ENCODE assay signal across 22 cellular contexts in the genomic region with DNA sequence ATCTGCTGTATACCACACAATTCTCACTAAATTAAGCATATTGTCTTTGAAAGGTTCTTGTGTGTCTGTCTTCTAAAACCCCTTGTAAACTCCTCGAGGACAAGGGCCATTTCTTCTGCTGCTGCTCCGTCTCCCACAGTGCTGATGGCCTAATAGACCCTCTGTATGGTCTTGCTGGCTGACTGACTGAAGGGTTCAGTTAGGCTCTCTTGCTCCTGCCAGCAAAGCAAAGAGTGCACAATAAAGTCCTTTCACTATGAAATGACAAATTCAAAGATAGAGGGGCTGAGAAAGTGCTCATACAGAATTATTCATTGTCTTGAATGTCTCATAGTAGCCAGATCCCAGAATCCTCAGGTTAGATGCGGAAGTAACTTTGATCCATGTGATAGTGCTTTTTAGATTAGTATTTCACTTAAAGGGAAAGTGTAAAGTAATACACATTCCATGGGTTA. TPM values are rescaled to one million over a fixed set of nuclear protein-coding genes. Genes with fewer than 3 reads are reported as not detected.
DNase-seq lines count a peak whose midpoint lies in the region; ATAC-seq, FAIRE-seq and TF ChIP-seq lines count a peak whose summit lies in the region.
"Had no signal": no experiment of that assay in that cellular context is flagged by ENCODE, and none has a peak within 500 bp of the region (broad histone marks: within the 10 kb centered on the region; RNA-seq: fewer than 3 reads in every experiment).

No MANE protein-coding gene starts in this region.

- no peaks in the 10 kb centered on the region for H3K27me3 ChIP-seq in SJCRH30
- H3K27me3 ChIP-seq: ascending aorta, testis had no signal

- H3K27ac Mint-ChIP-seq in WTC11: 0 out of 2 replicates have a peak overlapping the region, but pooled peaks have one; percentile 27
- H3K27ac Mint-ChIP-seq: activated CD8-positive, alpha-beta T cell treated with anti-CD3 and anti-CD28 coated beads, Interleukin-2, amount 10 ng/mL, durations not matched to agents 7 days and 5 days; nephron; stimulated activated effector memory CD8-positive, alpha-beta T cell treated with anti-CD3 and anti-CD28 coated beads, Interleukin-12 subunit alpha, Interleukin-12 subunit beta, amount 100 ng/mL, for 72 hours had no signal

- no peak for TF ChIP-seq POLR2A in erythroblast (IDR thresholded peaks at IDR 0.05; ENCODE audit: low read length)

- CTCF ChIA-PET in WTC11 (lab: Charles Lee): interaction anchor here (1.0 to 1.2 kb wide), 2 partner anchors 9 to 244 kb away, joined by 3 read pairs; no protein-coding TSS in a partner anchor

- H3K36me3 ChIP-seq in SJCRH30: no peaks in the 10 kb centered on the region
- H3K36me3 ChIP-seq: ascending aorta had no signal

- H3K36me3 Mint-ChIP-seq in WTC11: no peaks in the 10 kb centered on the region
- H3K36me3 Mint-ChIP-seq: CD8-positive, alpha-beta memory T cell; stimulated activated effector memory CD8-positive, alpha-beta T cell treated with anti-CD3 and anti-CD28 coated beads, Interleukin-12 subunit alpha, Interleukin-12 subunit beta, amount 100 ng/mL, for 72 hours had no signal

- TF ChIP-seq CTCF in WTC11 (IDR thresholded peaks at IDR 0.05): no peak

- H3K4me3 Mint-ChIP-seq in WTC11: no peak overlapping the region
- H3K4me3 Mint-ChIP-seq: activated CD8-positive, alpha-beta T cell treated with anti-CD3 and anti-CD28 coated beads, Interleukin-2, amount 10 ng/mL, durations not matched to agents 7 days and 5 days; activated T-cell treated with anti-CD3 and anti-CD28 coated beads, Interleukin-2, amount 50 U/mL, for 4 hours; CD8-positive, alpha-beta memory T cell; nephron; stimulated activated effector memory CD8-positive, alpha-beta T cell treated with anti-CD3 and anti-CD28 coated beads, Interleukin-12 subunit alpha, Interleukin-12 subunit beta, amount 100 ng/mL, for 72 hours had no signal

- H3K27ac ChIP-seq in SJCRH30: no peak overlapping the region
- H3K27ac ChIP-seq: ascending aorta, testis had no signal

- FAIRE-seq in HTR-8/SVneo (lab: Jason Lieb, UNC): peak; percentile 4
- FAIRE-seq: GM18507, kidney had no signal

- no peaks in the 10 kb centered on the region for H3K27me3 Mint-ChIP-seq in WTC11 (ENCODE audit: low read depth)

- H3K9me3 ChIP-seq in SJCRH30 (replicated peaks): no peaks in the 10 kb centered on the region
- H3K9me3 ChIP-seq: ascending aorta, testis had no signal

- DNase-seq in HTR-8/SVneo (ENCODE audit: insufficient read length, low spot score) (no peak), WTC11 (ENCODE audit: low spot score) (no peak), fibroblast of peridontal ligament (ENCODE audit: extremely low read depth) (peak; percentile 33), putamen (ENCODE audit: low spot score) (peak; percentile 57), SJCRH30 (no peak), erythroblast (lab: John Stamatoyannopoulos, UW) (no peak)
- no peak for DNase-seq in activated CD8-positive, alpha-beta memory T cell treated with anti-CD3 and anti-CD28 coated beads, Interleukin-2, amount 50 U/mL, for 48 hours
- DNase-seq: activated CD4-positive, CD25-positive, alpha-beta regulatory T cell; activated CD8-positive, alpha-beta T cell treated with anti-CD3 and anti-CD28 coated beads, Interleukin-2, amount 10 ng/mL, durations not matched to agents 7 days and 5 days; activated naive CD4-positive, alpha-beta T cell treated with anti-CD3 and anti-CD28 coated beads, Interleukin-2, amount 50 U/mL, for 16 hours; activated T-cell treated with anti-CD3 and anti-CD28 coated beads, Interleukin-2, amount 50 U/mL, for 4 hours; CD8-positive, alpha-beta memory T cell; EL; kidney; mesendoderm; NCI-H1417; T-helper 2 cell; testis had no signal

- H3K4me3 ChIP-seq in SJCRH30: no peak overlapping the region
- H3K4me3 ChIP-seq: ascending aorta, testis had no signal

- H3K4me1 ChIP-seq in SJCRH30: no peaks in the 10 kb centered on the region
- H3K4me1 ChIP-seq: ascending aorta, testis had no signal

- ATAC-seq in WTC11: no peak
- ATAC-seq: activated CD8-positive, alpha-beta T cell treated with anti-CD3 and anti-CD28 coated beads, Interleukin-2, amount 10 ng/mL, durations not matched to agents 7 days and 5 days; activated T-cell treated with anti-CD3 and anti-CD28 coated beads, Interleukin-2, amount 50 U/mL, for 4 hours; stimulated activated effector memory CD8-positive, alpha-beta T cell treated with anti-CD3 and anti-CD28 coated beads, Interleukin-12 subunit alpha, Interleukin-12 subunit beta, amount 100 ng/mL, for 72 hours had no signal

- no peaks in the 10 kb centered on the region for H3K9me3 Mint-ChIP-seq in WTC11
- H3K9me3 Mint-ChIP-seq: activated T-cell treated with anti-CD3 and anti-CD28 coated beads, Interleukin-2, amount 50 U/mL, for 4 hours; CD8-positive, alpha-beta memory T cell; nephron; stimulated activated effector memory CD8-positive, alpha-beta T cell treated with anti-CD3 and anti-CD28 coated beads, Interleukin-12 subunit alpha, Interleukin-12 subunit beta, amount 100 ng/mL, for 72 hours had no signal

- H3K4me1 Mint-ChIP-seq in WTC11: no peaks in the 10 kb centered on the region
- H3K4me1 Mint-ChIP-seq: CD8-positive, alpha-beta memory T cell; nephron; stimulated activated effector memory CD8-positive, alpha-beta T cell treated with anti-CD3 and anti-CD28 coated beads, Interleukin-12 subunit alpha, Interleukin-12 subunit beta, amount 100 ng/mL, for 72 hours had no signal

- POLR2A ChIA-PET in WTC11 (lab: Charles Lee): interaction anchor here (0.7 kb wide), 1 partner anchor 632 kb away, joined by 4 read pairs; no protein-coding TSS in a partner anchor

TF ChIP-seq in WTC11, 78 proteins besides CTCF, POLR2A, EP300 and RAD21 (continues in another document):
- TF ChIP-seq ZNF416 (CRISPR knock-in tag; IDR thresholded peaks at IDR 0.05) (no peak), JAZF1 (CRISPR knock-in tag; IDR thresholded peaks at IDR 0.05) (no peak), NFATC4 (CRISPR knock-in tag; IDR thresholded peaks at IDR 0.05) (no peak), SMAD4 (CRISPR knock-in tag; IDR thresholded peaks at IDR 0.05) (no peak)
- TF ChIP-seq, protein P1, sequence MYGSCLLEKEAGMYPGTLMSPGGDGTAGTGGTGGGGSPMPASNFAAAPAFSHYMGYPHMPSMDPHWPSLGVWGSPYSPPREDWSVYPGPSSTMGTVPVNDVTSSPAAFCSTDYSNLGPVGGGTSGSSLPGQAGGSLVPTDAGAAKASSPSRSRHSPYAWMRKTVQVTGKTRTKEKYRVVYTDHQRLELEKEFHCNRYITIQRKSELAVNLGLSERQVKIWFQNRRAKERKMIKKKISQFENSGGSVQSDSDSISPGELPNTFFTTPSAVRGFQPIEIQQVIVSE (CRISPR knock-in tag; IDR thresholded peaks at IDR 0.05; ENCODE audit: borderline replicate concordance): no peak
- TF ChIP-seq, protein P2, sequence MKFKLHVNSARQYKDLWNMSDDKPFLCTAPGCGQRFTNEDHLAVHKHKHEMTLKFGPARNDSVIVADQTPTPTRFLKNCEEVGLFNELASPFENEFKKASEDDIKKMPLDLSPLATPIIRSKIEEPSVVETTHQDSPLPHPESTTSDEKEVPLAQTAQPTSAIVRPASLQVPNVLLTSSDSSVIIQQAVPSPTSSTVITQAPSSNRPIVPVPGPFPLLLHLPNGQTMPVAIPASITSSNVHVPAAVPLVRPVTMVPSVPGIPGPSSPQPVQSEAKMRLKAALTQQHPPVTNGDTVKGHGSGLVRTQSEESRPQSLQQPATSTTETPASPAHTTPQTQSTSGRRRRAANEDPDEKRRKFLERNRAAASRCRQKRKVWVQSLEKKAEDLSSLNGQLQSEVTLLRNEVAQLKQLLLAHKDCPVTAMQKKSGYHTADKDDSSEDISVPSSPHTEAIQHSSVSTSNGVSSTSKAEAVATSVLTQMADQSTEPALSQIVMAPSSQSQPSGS (CRISPR knock-in tag; IDR thresholded peaks at IDR 0.05; ENCODE audit: borderline replicate concordance, low read depth): no peak
- TF ChIP-seq, protein P3, sequence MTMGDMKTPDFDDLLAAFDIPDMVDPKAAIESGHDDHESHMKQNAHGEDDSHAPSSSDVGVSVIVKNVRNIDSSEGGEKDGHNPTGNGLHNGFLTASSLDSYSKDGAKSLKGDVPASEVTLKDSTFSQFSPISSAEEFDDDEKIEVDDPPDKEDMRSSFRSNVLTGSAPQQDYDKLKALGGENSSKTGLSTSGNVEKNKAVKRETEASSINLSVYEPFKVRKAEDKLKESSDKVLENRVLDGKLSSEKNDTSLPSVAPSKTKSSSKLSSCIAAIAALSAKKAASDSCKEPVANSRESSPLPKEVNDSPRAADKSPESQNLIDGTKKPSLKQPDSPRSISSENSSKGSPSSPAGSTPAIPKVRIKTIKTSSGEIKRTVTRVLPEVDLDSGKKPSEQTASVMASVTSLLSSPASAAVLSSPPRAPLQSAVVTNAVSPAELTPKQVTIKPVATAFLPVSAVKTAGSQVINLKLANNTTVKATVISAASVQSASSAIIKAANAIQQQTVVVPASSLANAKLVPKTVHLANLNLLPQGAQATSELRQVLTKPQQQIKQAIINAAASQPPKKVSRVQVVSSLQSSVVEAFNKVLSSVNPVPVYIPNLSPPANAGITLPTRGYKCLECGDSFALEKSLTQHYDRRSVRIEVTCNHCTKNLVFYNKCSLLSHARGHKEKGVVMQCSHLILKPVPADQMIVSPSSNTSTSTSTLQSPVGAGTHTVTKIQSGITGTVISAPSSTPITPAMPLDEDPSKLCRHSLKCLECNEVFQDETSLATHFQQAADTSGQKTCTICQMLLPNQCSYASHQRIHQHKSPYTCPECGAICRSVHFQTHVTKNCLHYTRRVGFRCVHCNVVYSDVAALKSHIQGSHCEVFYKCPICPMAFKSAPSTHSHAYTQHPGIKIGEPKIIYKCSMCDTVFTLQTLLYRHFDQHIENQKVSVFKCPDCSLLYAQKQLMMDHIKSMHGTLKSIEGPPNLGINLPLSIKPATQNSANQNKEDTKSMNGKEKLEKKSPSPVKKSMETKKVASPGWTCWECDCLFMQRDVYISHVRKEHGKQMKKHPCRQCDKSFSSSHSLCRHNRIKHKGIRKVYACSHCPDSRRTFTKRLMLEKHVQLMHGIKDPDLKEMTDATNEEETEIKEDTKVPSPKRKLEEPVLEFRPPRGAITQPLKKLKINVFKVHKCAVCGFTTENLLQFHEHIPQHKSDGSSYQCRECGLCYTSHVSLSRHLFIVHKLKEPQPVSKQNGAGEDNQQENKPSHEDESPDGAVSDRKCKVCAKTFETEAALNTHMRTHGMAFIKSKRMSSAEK (CRISPR knock-in tag; IDR thresholded peaks at IDR 0.05; ENCODE audit: borderline replicate concordance): no peak

RNA-seq across cellular contexts. Expression of a gene that starts 14.3 kb away (rescaled TPM):
- total RNA-seq in WTC11 (2021): 27.1 to 29.3 TPM (median 28.0 TPM) in 3 replicates
- 14.7 and 15.1 TPM in 2 replicates for total RNA-seq in SJCRH30 (2014; rRNA removed; shearing (Covaris generic))

RNA-seq across cellular contexts. Expression of a gene that starts 18.1 kb away (rescaled TPM):
- total RNA-seq in WTC11 (2021): 42.0 to 54.0 TPM (median 53.8 TPM) in 3 replicates
- 18.9 and 25.0 TPM in 2 replicates for total RNA-seq in SJCRH30 (2014; rRNA removed; shearing (Covaris generic))

Comparison
In these comparisons a context has a peak if more than half of its experiments do, and no peak if none do; other contexts are left out.
1. DNase-seq: peak in fibroblast of peridontal ligament (single experiment) and putamen (single experiment); none in HTR-8/SVneo (single experiment), WTC11 (single experiment), SJCRH30 (0 of 2), erythroblast (0 of 2) and activated CD8-positive, alpha-beta memory T cell treated with anti-CD3 and anti-CD28 coated beads, Interleukin-2, amount 50 U/mL, for 48 hours (single experiment).